ENCODE assay signal across 1 cellular context in genomic region chr11:114762437-114762836, GRCh38.
TF ChIP-seq lines count a peak whose summit lies in the region.

No MANE protein-coding gene starts in this region.

TF ChIP-seq in SK-N-SH treated with all-trans-retinoic acid at 6 μM for 48 hours, 23 proteins besides CTCF, POLR2A, EP300 and RAD21 (continued from another document):
- TF ChIP-seq TSHZ2 (CRISPR knock-in tag; IDR thresholded peaks at IDR 0.05) = no peak
- TF ChIP-seq ZFP30 (CRISPR knock-in tag; IDR thresholded peaks at IDR 0.05) = no peak
TF ChIP-seq in SK-N-SH treated with all-trans-retinoic acid at 6 μM for 48 hours: peak in this region for 0.
